Comparison of ENCODE assay signal across 8 cellular contexts in genomic region chr16:86577314-86577971, GRCh38. TPM values are rescaled to one million over a fixed set of nuclear protein-coding genes. Genes with fewer than 3 reads are reported as not detected.
DNase-seq lines count a peak whose midpoint lies in the region; ATAC-seq and TF ChIP-seq lines count a peak whose summit lies in the region.

No MANE protein-coding gene starts in this region.

- H3K4me1 ChIP-seq in ES-I3 (ENCODE audit: insufficient read depth, low read length) (peaks cover 16% of the 10 kb centered on the region), RWPE2 (ENCODE audit: insufficient read depth, poor library complexity, severe bottlenecking) (peaks cover 16% of the 10 kb centered on the region)

- H3K4me3 ChIP-seq in RWPE2 (ENCODE audit: severe bottlenecking) (peak overlapping the region; percentile 76), fibroblast of villous mesenchyme (ENCODE audit: low read depth, low read length) (peak overlapping the region; percentile 72), retinal pigment epithelial cell (ENCODE audit: low read length) (peak overlapping the region; percentile 6)

- H3K27ac ChIP-seq in RWPE2 (ENCODE audit: poor library complexity, severe bottlenecking) (peak overlapping the region; percentile 83), caudate nucleus (ENCODE audit: low read depth, low read length) (no peak overlapping the region)

- no peaks in the 10 kb centered on the region; the same call in 1 of the 2 replicates for H3K36me3 ChIP-seq in ES-I3 (ENCODE audit: insufficient read depth, low read length)
- H3K36me3 ChIP-seq in RWPE2 (ENCODE audit: low read depth): no peaks in the 10 kb centered on the region

- H3K9me3 ChIP-seq in ES-I3 (ENCODE audit: control insufficient read depth, insufficient read depth, low read length): no peaks in the 10 kb centered on the region
- H3K9me3 ChIP-seq in RWPE2 (ENCODE audit: severe bottlenecking): no peaks in the 10 kb centered on the region

- peak overlapping the region; percentile 83; the same call in 1 of the 2 replicates for H3K9ac ChIP-seq in ES-I3 (ENCODE audit: low read depth, low read length)

- DNase-seq in RWPE2 (ENCODE audit: low spot score) (no peak), fibroblast of villous mesenchyme (ENCODE audit: low read depth) (peak; percentile 90), retinal pigment epithelial cell (ENCODE audit: low read depth) (no peak), RPMI8226 (no peak), caudate nucleus (lab: John Stamatoyannopoulos, UW) (no peak), DMS114 treated with DMSO at 0.1 percent for 48 hours (lab: John Stamatoyannopoulos, UW; ENCODE audit: unreplicated experiment) (no peak)
- no peak for DNase-seq in activated CD4-positive, alpha-beta T cell treated with anti-CD3 and anti-CD28 coated beads for 48 hours

- no peak for ATAC-seq in RWPE2 (ENCODE audit: low read depth)

- H3K27me3 ChIP-seq in RWPE2 (ENCODE audit: insufficient read depth, poor library complexity, severe bottlenecking): no peaks in the 10 kb centered on the region

- TF ChIP-seq CTCF in RWPE2 (IDR thresholded peaks at IDR 0.05; ENCODE audit: poor library complexity, severe bottlenecking): no peak
- no peak for TF ChIP-seq CTCF in fibroblast of villous mesenchyme (IDR thresholded peaks at IDR 0.05; ENCODE audit: insufficient read depth, low read depth, low read length)
- no peak for TF ChIP-seq CTCF in retinal pigment epithelial cell (conservative IDR thresholded peaks at IDR 0.05; ENCODE audit: low read depth, low read length)

RNA-seq across cellular contexts. Expression of gene FOXL1, which starts 0.9 kb away (rescaled TPM):
- total RNA-seq in fibroblast of villous mesenchyme: 0.86 and 3.5 TPM in 2 replicates

RNA-seq across cellular contexts. Expression of gene FOXC2, which starts 10.8 kb away (rescaled TPM):
- total RNA-seq in fibroblast of villous mesenchyme: 0.64 TPM in 1 of 2 replicates, not detected in the other

RNA-seq across cellular contexts. Expression of gene MTHFSD, which starts 22.4 kb away (rescaled TPM):
- total RNA-seq in fibroblast of villous mesenchyme: 11.6 and 14.7 TPM in 2 replicates

Comparison
In these comparisons a context has a peak if more than half of its experiments do, and no peak if none do; other contexts are left out.
1. H3K4me3 ChIP-seq: peak in every context shown above with its lines; median percentile 76 in RWPE2; 72 in fibroblast of villous mesenchyme; 6 in retinal pigment epithelial cell.